15 cellular contexts compared by ENCODE assay signal in the genomic region with DNA sequence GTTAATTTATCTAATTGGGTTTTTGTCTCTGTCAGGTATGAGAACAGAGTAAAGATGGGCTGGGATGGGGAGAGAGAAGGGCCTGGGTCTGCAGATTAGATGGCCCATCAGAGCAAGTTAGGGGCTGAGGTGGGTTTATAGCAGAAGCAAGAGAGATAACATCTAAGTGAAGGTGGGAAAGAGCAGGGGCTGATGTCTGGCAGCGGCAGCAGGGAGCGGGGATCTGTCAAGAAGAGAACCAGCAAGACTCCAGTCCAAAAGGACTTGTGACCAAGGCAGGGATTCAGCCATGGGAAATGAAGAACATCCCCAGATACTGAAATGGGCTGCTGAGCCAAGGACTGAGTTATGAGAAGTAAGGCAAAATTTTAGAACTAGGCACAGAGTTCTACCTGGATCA.
DNase-seq lines count a peak whose midpoint lies in the region; ATAC-seq and TF ChIP-seq lines count a peak whose summit lies in the region.
"Had no signal": no experiment of that assay in that cellular context is flagged by ENCODE, and none has a peak within 500 bp of the region (broad histone marks: within the 10 kb centered on the region; RNA-seq: fewer than 3 reads in every experiment).

No MANE protein-coding gene starts in this region.

- no peak for TF ChIP-seq POLR2A in upper lobe of left lung (IDR thresholded peaks at IDR 0.05)

- H3K4me1 ChIP-seq in mammary epithelial cell (ENCODE audit: insufficient read depth, low read length) (peaks cover 4% of the 10 kb centered on the region), neural progenitor cell (peaks cover 13% of the 10 kb centered on the region), upper lobe of left lung (peaks cover 0 to 9% (median 5%) of the 10 kb centered on the region in 4 donors)
- no peaks in the 10 kb centered on the region for H3K4me1 ChIP-seq in CD8-positive, alpha-beta T cell (ENCODE audit: insufficient read depth, low read length)

- H3K36me3 ChIP-seq in mammary epithelial cell (ENCODE audit: insufficient read depth, low read length) (no peaks in the 10 kb centered on the region), neural progenitor cell (no peaks in the 10 kb centered on the region), upper lobe of left lung (no peaks in the 10 kb centered on the region)
- no peaks in the 10 kb centered on the region for H3K36me3 ChIP-seq in CD8-positive, alpha-beta T cell (ENCODE audit: insufficient read depth, low read length)
- H3K36me3 ChIP-seq: BLaER1 treated with 17β-estradiol and CSF1 and Interleukin-3, amounts not matched to agents 10 nM and 100 nM had no signal

- DNase-seq in MCF 10A (ENCODE audit: unreplicated experiment) = no peak
- DNase-seq in mammary epithelial cell = no peak
- DNase-seq in glutamatergic neuron = no peak
- no peak for DNase-seq in neural progenitor cell (ENCODE audit: low spot score)
- DNase-seq in upper lobe of left lung = no peak
- no peak for DNase-seq in NCI-H187 treated with DMSO at 0.1 percent for 48 hours (lab: John Stamatoyannopoulos, UW)
- DNase-seq in CD8-positive, alpha-beta T cell = no peak
- no peak for DNase-seq in 8988T
- DNase-seq: ACHN; Calu3; CD4-positive, CD25-positive, alpha-beta regulatory T cell; DMS 273 treated with DMSO at 0.1 percent for 48 hours; H7 had no signal

- H3F3A ChIP-seq in neural progenitor cell (ENCODE audit: low read depth) = no peaks in the 10 kb centered on the region

- H3K9ac ChIP-seq in mammary epithelial cell (ENCODE audit: insufficient read depth, low read length) (no peak overlapping the region), neural progenitor cell (no peak overlapping the region)
- H3K9ac ChIP-seq: BLaER1 treated with 17β-estradiol and CSF1 and Interleukin-3, amounts not matched to agents 10 nM and 100 nM had no signal

- POLR2A ChIA-PET in MCF 10A (lab: Yijun Ruan, JAX) = no interaction called here
- POLR2A ChIA-PET in CD8-positive, alpha-beta T cell (lab: Charles Lee) = no interaction called here

- no peak overlapping the region for H3K4me3 Mint-ChIP-seq in MCF 10A (ENCODE audit: unreplicated experiment)
- no peak overlapping the region for H3K4me3 Mint-ChIP-seq in glutamatergic neuron (ENCODE audit: unreplicated experiment)
- H3K4me3 Mint-ChIP-seq in neural progenitor cell = peak overlapping the region; percentile 22
- no peak overlapping the region for H3K4me3 Mint-ChIP-seq in CD8-positive, alpha-beta T cell
- H3K4me3 Mint-ChIP-seq: CD4-positive, CD25-positive, alpha-beta regulatory T cell; GM23338 had no signal

- H3K27ac Mint-ChIP-seq in MCF 10A (ENCODE audit: low read depth, unreplicated experiment) (peak overlapping the region; percentile 10), glutamatergic neuron (ENCODE audit: unreplicated experiment) (peak overlapping the region; percentile 12), neural progenitor cell (peak overlapping the region; percentile 57)
- no peak overlapping the region for H3K27ac Mint-ChIP-seq in CD8-positive, alpha-beta T cell
- H3K27ac Mint-ChIP-seq: GM23338 had no signal

- 100% methylated on average over 2 of the region's 2 CpGs for WGBS in mammary epithelial cell (ENCODE audit: low coverage, missing lambda C conversion rate)
- 95 to 100% methylated on average over 2 of the region's 2 CpGs for WGBS in upper lobe of left lung, 2 donors

- H3K79me2 ChIP-seq in mammary epithelial cell (ENCODE audit: insufficient read depth, low read length) (no peaks in the 10 kb centered on the region), neural progenitor cell (ENCODE audit: low read depth) (no peaks in the 10 kb centered on the region)

- ATAC-seq in upper lobe of left lung (ENCODE audit: low FRiP score in 2 of 2) = no peak
- ATAC-seq in CD8-positive, alpha-beta T cell = no peak
- ATAC-seq: GM23338 had no signal

- CTCF ChIA-PET in MCF 10A (lab: Yijun Ruan, JAX) (no interaction called here), mammary epithelial cell (lab: Charles Lee; ENCODE audit: low non-redundant PET) (no interaction called here)
- CTCF ChIA-PET in CD8-positive, alpha-beta T cell (lab: Charles Lee) = no interaction called here

- dilution Hi-C loops in mammary epithelial cell (cut with HindIII; ENCODE audit: low sequenced_read_pairs) = no loop called here

- H3K4me2 ChIP-seq in mammary epithelial cell (ENCODE audit: insufficient read depth, low read depth, low read length) (no peak overlapping the region), neural progenitor cell (no peak overlapping the region)
- H3K4me2 ChIP-seq: BLaER1 treated with 17β-estradiol and CSF1 and Interleukin-3, amounts not matched to agents 10 nM and 100 nM; GM23338 had no signal

- no peaks in the 10 kb centered on the region for H3K4me1 Mint-ChIP-seq in MCF 10A (ENCODE audit: insufficient read depth, unreplicated experiment)
- peaks cover 9% of the 10 kb centered on the region for H3K4me1 Mint-ChIP-seq in glutamatergic neuron (ENCODE audit: low read depth, unreplicated experiment)
- H3K4me1 Mint-ChIP-seq in neural progenitor cell = peaks cover 22% of the 10 kb centered on the region
- peaks cover 6% of the 10 kb centered on the region for H3K4me1 Mint-ChIP-seq in CD8-positive, alpha-beta T cell (ENCODE audit: low read depth)

- no peaks in the 10 kb centered on the region for H3K27me3 Mint-ChIP-seq in MCF 10A (ENCODE audit: insufficient read depth, unreplicated experiment)
- peaks cover 2% of the 10 kb centered on the region for H3K27me3 Mint-ChIP-seq in glutamatergic neuron (ENCODE audit: unreplicated experiment)
- H3K27me3 Mint-ChIP-seq in neural progenitor cell (ENCODE audit: insufficient read depth, low read depth) = peaks cover 5% of the 10 kb centered on the region
- H3K27me3 Mint-ChIP-seq in CD8-positive, alpha-beta T cell (ENCODE audit: low read depth) = no peaks in the 10 kb centered on the region

- H3K9me3 Mint-ChIP-seq in MCF 10A (ENCODE audit: unreplicated experiment) (no peaks in the 10 kb centered on the region), glutamatergic neuron (ENCODE audit: unreplicated experiment) (no peaks in the 10 kb centered on the region), neural progenitor cell (peaks cover 13% of the 10 kb centered on the region)
- H3K9me3 Mint-ChIP-seq in CD8-positive, alpha-beta T cell = no peaks in the 10 kb centered on the region
- H3K9me3 Mint-ChIP-seq: GM23338 had no signal

- H3K27ac ChIP-seq in mammary epithelial cell (ENCODE audit: insufficient read depth, low read depth, low read length) (no peak overlapping the region), neural progenitor cell (no peak overlapping the region), upper lobe of left lung (no peak overlapping the region)
- no peak overlapping the region for H3K27ac ChIP-seq in CD8-positive, alpha-beta T cell (ENCODE audit: low read depth, low read length)
- H3K27ac ChIP-seq: BLaER1 treated with 17β-estradiol and CSF1 and Interleukin-3, amounts not matched to agents 10 nM and 100 nM had no signal

- intact Hi-C loops in MCF 10A (cut with micrococcal nuclease) (no loop called here), mammary epithelial cell (cut with micrococcal nuclease) (no loop called here)
- intact Hi-C loops in CD8-positive, alpha-beta T cell (cut with DNase I, micrococcal nuclease) = no loop called here

- H3K9me3 ChIP-seq in mammary epithelial cell (replicated peaks; ENCODE audit: insufficient read depth, low read length) (no peaks in the 10 kb centered on the region), neural progenitor cell (ENCODE audit: low read depth) (no peaks in the 10 kb centered on the region), upper lobe of left lung (no peaks in the 10 kb centered on the region)
- no peaks in the 10 kb centered on the region for H3K9me3 ChIP-seq in CD8-positive, alpha-beta T cell (ENCODE audit: low read length)

- TF ChIP-seq CTCF in MCF 10A (IDR thresholded peaks at IDR 0.05; ENCODE audit: unreplicated experiment) (no peak), mammary epithelial cell (conservative IDR thresholded peaks at IDR 0.05 in 1 of 2, IDR thresholded peaks at IDR 0.05 in 1 of 2; ENCODE audit: extremely low read depth in 1 of 2, insufficient read depth in 1 of 2, low read depth in 1 of 2, low read length in 2 of 2) (no peak), glutamatergic neuron (IDR thresholded peaks at IDR 0.05; ENCODE audit: partially characterized antibody, unreplicated experiment) (no peak), neural progenitor cell (IDR thresholded peaks at IDR 0.05) (no peak), upper lobe of left lung (IDR thresholded peaks at IDR 0.05) (no peak)
- TF ChIP-seq CTCF in CD8-positive, alpha-beta T cell (IDR thresholded peaks at IDR 0.05) = no peak

- H4K20me1 ChIP-seq in mammary epithelial cell (ENCODE audit: insufficient read depth, low read length) (no peaks in the 10 kb centered on the region), neural progenitor cell (ENCODE audit: low read depth) (no peaks in the 10 kb centered on the region)
- H4K20me1 ChIP-seq: BLaER1 treated with 17β-estradiol and CSF1 and Interleukin-3, amounts not matched to agents 10 nM and 100 nM had no signal

- no peak for TF ChIP-seq EP300 in upper lobe of left lung (IDR thresholded peaks at IDR 0.05)

- no TSS peak for BruUV-seq in MCF 10A (replicated peaks; lab: Mats Ljungman, UMichigan)
- no TSS peak for BruUV-seq in mammary epithelial cell (replicated peaks; lab: Mats Ljungman, UMichigan)

- in situ Hi-C loops in mammary epithelial cell (cut with MboI; ENCODE audit: low sequenced_read_pairs in 2 of 2) = no loop called here

- H2AFZ ChIP-seq in mammary epithelial cell (ENCODE audit: low read depth, low read length) (no peak overlapping the region), neural progenitor cell (replicated peaks) (no peak overlapping the region)
- H2AFZ ChIP-seq: GM23338 had no signal

- H3K4me3 ChIP-seq in mammary epithelial cell (replicated peaks in 1 of 3; ENCODE audit: insufficient read depth in 1 of 3, low read depth in 2 of 3, low read length in 3 of 3) (no peak overlapping the region), neural progenitor cell (no peak overlapping the region), upper lobe of left lung (no peak overlapping the region)
- H3K4me3 ChIP-seq in CD8-positive, alpha-beta T cell (ENCODE audit: low read depth, low read length) = no peak overlapping the region
- H3K4me3 ChIP-seq: BLaER1 treated with 17β-estradiol and CSF1 and Interleukin-3, amounts not matched to agents 10 nM and 100 nM; GM23338 had no signal

- H3K36me3 Mint-ChIP-seq in MCF 10A (ENCODE audit: insufficient read depth, unreplicated experiment) = no peaks in the 10 kb centered on the region
- H3K36me3 Mint-ChIP-seq in glutamatergic neuron (ENCODE audit: unreplicated experiment) = no peaks in the 10 kb centered on the region
- peaks cover 2% of the 10 kb centered on the region for H3K36me3 Mint-ChIP-seq in neural progenitor cell
- H3K36me3 Mint-ChIP-seq in CD8-positive, alpha-beta T cell = no peaks in the 10 kb centered on the region
- H3K36me3 Mint-ChIP-seq: CD4-positive, CD25-positive, alpha-beta regulatory T cell had no signal

- H3K27me3 ChIP-seq in mammary epithelial cell (ENCODE audit: insufficient read depth, low read length) (no peaks in the 10 kb centered on the region), neural progenitor cell (no peaks in the 10 kb centered on the region), upper lobe of left lung (no peaks in the 10 kb centered on the region)
- no peaks in the 10 kb centered on the region for H3K27me3 ChIP-seq in CD8-positive, alpha-beta T cell (ENCODE audit: insufficient read depth, low read length)
- H3K27me3 ChIP-seq: BLaER1 treated with 17β-estradiol and CSF1 and Interleukin-3, amounts not matched to agents 10 nM and 100 nM had no signal
